In genomic region chr1:233327938-233328660, GRCh38 we compare ENCODE assay signal across 8 cellular contexts. TPM values are rescaled to one million over a fixed set of nuclear protein-coding genes. Genes with fewer than 3 reads are reported as not detected.
DNase-seq lines count a peak whose midpoint lies in the region; ATAC-seq and TF ChIP-seq lines count a peak whose summit lies in the region.

No MANE protein-coding gene starts in this region.

- no peak for TF ChIP-seq CTCF in cardiac fibroblast (IDR thresholded peaks at IDR 0.05; ENCODE audit: low read depth, low read length)
- no peak for TF ChIP-seq CTCF in right lobe of liver (IDR thresholded peaks at IDR 0.05)

- intact Hi-C loops in right lobe of liver (cut with DNase I), result no loop called here

- DNase-seq in Ammon's horn (ENCODE audit: low spot score) (peak; percentile 5), T-cell (peak in 26 of 34 experiments; percentile 1 to 44 (median 16)), cardiac fibroblast (ENCODE audit: low read depth in 2 of 2) (no peak), right lobe of liver (peak; percentile 45 to 62 (median 55)), hippocampal formation (lab: John Stamatoyannopoulos, UW) (no peak)

- WGBS in right lobe of liver (ENCODE audit: insufficient coverage, low coverage, low lambda C conversion rate, missing lambda C conversion rate), result 0% methylated on average over 7 of the region's 105 CpGs

- H3K27ac Mint-ChIP-seq in T-cell, result no peak overlapping the region
- no peak overlapping the region for H3K27ac Mint-ChIP-seq in stimulated activated memory B cell treated with anti-CD40 and anti-IgM and Interleukin-4, amounts not matched to agents 10 μg/mL and 1 μg/mL and 100 μg/mL, for 72 hours

- peaks cover 4 to 7% of the 10 kb centered on the region in 2 donors for H3K27me3 Mint-ChIP-seq in T-cell
- H3K27me3 Mint-ChIP-seq in stimulated activated memory B cell treated with anti-CD40 and anti-IgM and Interleukin-4, amounts not matched to agents 10 μg/mL and 1 μg/mL and 100 μg/mL, for 72 hours, result peaks cover 10% of the 10 kb centered on the region

- CTCF ChIA-PET in T-cell (lab: Charles Lee), result no interaction called here

- no peaks in the 10 kb centered on the region for H3K9me3 Mint-ChIP-seq in T-cell
- peaks cover 3% of the 10 kb centered on the region for H3K9me3 Mint-ChIP-seq in stimulated activated memory B cell treated with anti-CD40 and anti-IgM and Interleukin-4, amounts not matched to agents 10 μg/mL and 1 μg/mL and 100 μg/mL, for 72 hours

- POLR2A ChIA-PET in T-cell (lab: Charles Lee), result no interaction called here

- ATAC-seq in GM18907 (IDR thresholded peaks at IDR 0.05; ENCODE audit: unreplicated experiment) (peak; percentile 31), HG03108 (IDR thresholded peaks at IDR 0.05; ENCODE audit: unreplicated experiment) (peak; percentile 21), T-cell (replicated peaks in 1 of 4) (peak; percentile 17 to 33 (median 22)), right lobe of liver (peak; percentile 5 to 41 (median 22))
- ATAC-seq in stimulated activated memory B cell treated with anti-CD40 and anti-IgM and Interleukin-4, amounts not matched to agents 10 μg/mL and 1 μg/mL and 100 μg/mL, for 72 hours, result peak; percentile 28

- no peaks in the 10 kb centered on the region for H3K27me3 ChIP-seq in right lobe of liver

- peaks cover 0 to 31% (median 4%) of the 10 kb centered on the region in 4 donors for H3K4me1 ChIP-seq in right lobe of liver

- H3K9me3 ChIP-seq in right lobe of liver, result no peaks in the 10 kb centered on the region

- H3K4me3 Mint-ChIP-seq in T-cell, result peak overlapping the region; percentile 34 to 70 (median 49)
- H3K4me3 Mint-ChIP-seq in stimulated activated memory B cell treated with anti-CD40 and anti-IgM and Interleukin-4, amounts not matched to agents 10 μg/mL and 1 μg/mL and 100 μg/mL, for 72 hours, result peak overlapping the region; percentile 79

- H3K4me3 ChIP-seq in cardiac fibroblast (replicated peaks in 1 of 2; ENCODE audit: low read depth in 2 of 2, low read length in 2 of 2), result peak overlapping the region; percentile 27 to 49
- H3K4me3 ChIP-seq in right lobe of liver, result peak overlapping the region; percentile 73 to 79 (median 78)

- TF ChIP-seq POLR2A in right lobe of liver (IDR thresholded peaks at IDR 0.05), result no peak

- H3K36me3 ChIP-seq in right lobe of liver, result no peaks in the 10 kb centered on the region

- peaks cover 14 to 18% (median 15%) of the 10 kb centered on the region in 3 donors for H3K4me1 Mint-ChIP-seq in T-cell
- peaks cover 18% of the 10 kb centered on the region for H3K4me1 Mint-ChIP-seq in stimulated activated memory B cell treated with anti-CD40 and anti-IgM and Interleukin-4, amounts not matched to agents 10 μg/mL and 1 μg/mL and 100 μg/mL, for 72 hours

- H3K27ac ChIP-seq in right lobe of liver, result peak overlapping the region in 2 of 3 donors; percentile 27 to 36

- H3K36me3 Mint-ChIP-seq in T-cell, result no peaks in the 10 kb centered on the region
- no peaks in the 10 kb centered on the region for H3K36me3 Mint-ChIP-seq in stimulated activated memory B cell treated with anti-CD40 and anti-IgM and Interleukin-4, amounts not matched to agents 10 μg/mL and 1 μg/mL and 100 μg/mL, for 72 hours

RNA-seq across cellular contexts. Expression of gene MAP3K21, which starts 0.6 kb away (rescaled TPM):
- total RNA-seq in T-cell (1 to 10 TPM; 1.0 to 2.4 (median 1.7) TPM), right lobe of liver (1 to 10 TPM; 3.2 to 5.1 (median 3.8) TPM)

RNA-seq across cellular contexts. Expression of gene PCNX2, which starts 32.6 kb away (rescaled TPM):
- total RNA-seq in T-cell (10 to 100 TPM; 47.2 to 91.7 (median 68.6) TPM), right lobe of liver (1 to 10 TPM in 2 of 6 experiments, under 1 TPM in 4; 0.35 to 3.4 (median 0.82) TPM)

Comparison
In these comparisons a context has a peak if more than half of its experiments do, and no peak if none do; other contexts are left out.
1. DNase-seq: peak in Ammon's horn (single experiment), T-cell (26 of 34) and right lobe of liver (3 of 3); none in cardiac fibroblast (0 of 2) and hippocampal formation (0 of 2).
2. RNA of gene PCNX2, which starts 32.6 kb away (total RNA-seq): 47.2 to 91.7 TPM in T-cell; 0.35 to 3.4 TPM in right lobe of liver; every median in the first group is over 10 times any median in the second.
3. Peak in every context shown above with its lines, with median percentiles within 50 percentile points of each other: ATAC-seq.